ENCODE assay signal across 1 cellular context in the genomic region with DNA sequence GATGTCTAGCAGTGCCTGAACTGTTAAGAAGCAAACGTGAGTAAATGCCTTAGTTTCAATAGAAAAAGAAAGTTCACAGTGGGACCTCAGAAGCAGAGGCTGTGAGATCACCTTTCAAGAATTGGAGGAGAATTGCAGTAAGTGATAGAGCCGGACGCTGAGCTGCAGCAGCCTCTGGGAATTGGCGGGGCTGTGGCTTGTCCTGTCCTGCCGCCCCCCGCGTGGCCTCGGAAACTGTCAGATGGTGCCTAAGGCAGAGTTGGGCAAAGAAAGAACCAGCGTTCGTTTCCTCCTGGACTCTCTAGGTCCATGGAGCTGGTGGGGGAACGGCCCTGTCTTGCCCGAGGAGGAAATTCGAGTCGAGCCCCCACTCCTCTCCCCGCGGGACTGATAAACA.
TF ChIP-seq lines count a peak whose summit lies in the region.

No MANE protein-coding gene starts in this region.

TF ChIP-seq in GM12878, 131 proteins besides CTCF, POLR2A, EP300 and RAD21 (continued from another document):
- TF ChIP-seq, protein P1, sequence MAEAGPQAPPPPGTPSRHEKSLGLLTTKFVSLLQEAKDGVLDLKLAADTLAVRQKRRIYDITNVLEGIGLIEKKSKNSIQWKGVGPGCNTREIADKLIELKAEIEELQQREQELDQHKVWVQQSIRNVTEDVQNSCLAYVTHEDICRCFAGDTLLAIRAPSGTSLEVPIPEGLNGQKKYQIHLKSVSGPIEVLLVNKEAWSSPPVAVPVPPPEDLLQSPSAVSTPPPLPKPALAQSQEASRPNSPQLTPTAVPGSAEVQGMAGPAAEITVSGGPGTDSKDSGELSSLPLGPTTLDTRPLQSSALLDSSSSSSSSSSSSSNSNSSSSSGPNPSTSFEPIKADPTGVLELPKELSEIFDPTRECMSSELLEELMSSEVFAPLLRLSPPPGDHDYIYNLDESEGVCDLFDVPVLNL (IDR thresholded peaks at IDR 0.05; ENCODE audit: low read depth, low read length): no peak
- TF ChIP-seq ATF7 (IDR thresholded peaks at IDR 0.05; ENCODE audit: low read depth): no peak
- no peak for TF ChIP-seq STAT3 (IDR thresholded peaks at IDR 0.05; ENCODE audit: low read depth, low read length)
- TF ChIP-seq SUZ12 (IDR thresholded peaks at IDR 0.05; ENCODE audit: unreplicated experiment): no peak
TF ChIP-seq in GM12878: peak in this region for 0.
